14 cellular contexts compared by ENCODE assay signal in genomic region chr17:50063516-50064252, GRCh38. TPM values are rescaled to one million over a fixed set of nuclear protein-coding genes. Genes with fewer than 3 reads are reported as not detected.
DNase-seq lines count a peak whose midpoint lies in the region; ATAC-seq and TF ChIP-seq lines count a peak whose summit lies in the region.
"Had no signal": no experiment of that assay in that cellular context is flagged by ENCODE, and none has a peak within 500 bp of the region (broad histone marks: within the 10 kb centered on the region; RNA-seq: fewer than 3 reads in every experiment).

No MANE protein-coding gene starts in this region.

- no TSS peak for BruUV-seq in MCF 10A (replicated peaks; lab: Mats Ljungman, UMichigan)

- ATAC-seq in lower lobe of right lung (no peak), GM21786 (IDR thresholded peaks at IDR 0.05; ENCODE audit: unreplicated experiment) (no peak)
- ATAC-seq in activated T-cell treated with anti-CD3 and anti-CD28 coated beads, Interleukin-2, amount 50 U/mL, for 4 hours, result no peak
- ATAC-seq: activated CD4-positive, CD25-positive, alpha-beta regulatory T cell treated with anti-CD3 and anti-CD28 coated beads, Interleukin-2, amount 50 U/mL, for 24 hours had no signal

- H3K9me3 Mint-ChIP-seq in MCF 10A (ENCODE audit: unreplicated experiment), result no peaks in the 10 kb centered on the region
- no peaks in the 10 kb centered on the region for H3K9me3 Mint-ChIP-seq in activated T-cell treated with anti-CD3 and anti-CD28 coated beads, Interleukin-2, amount 50 U/mL, for 4 hours
- H3K9me3 Mint-ChIP-seq: GM23338 had no signal

- H3K27me3 Mint-ChIP-seq in MCF 10A (ENCODE audit: insufficient read depth, unreplicated experiment), result no peaks in the 10 kb centered on the region
- no peaks in the 10 kb centered on the region for H3K27me3 Mint-ChIP-seq in activated T-cell treated with anti-CD3 and anti-CD28 coated beads, Interleukin-2, amount 50 U/mL, for 4 hours (ENCODE audit: low read depth)
- H3K27me3 Mint-ChIP-seq: activated naive CD8-positive, alpha-beta T cell had no signal

- H3K9me3 ChIP-seq in lower lobe of right lung, result no peaks in the 10 kb centered on the region
- no peaks in the 10 kb centered on the region for H3K9me3 ChIP-seq in tibial artery

- peaks cover 66% of the 10 kb centered on the region for H3K4me1 Mint-ChIP-seq in MCF 10A (ENCODE audit: insufficient read depth, unreplicated experiment)
- no peaks in the 10 kb centered on the region for H3K4me1 Mint-ChIP-seq in activated T-cell treated with anti-CD3 and anti-CD28 coated beads, Interleukin-2, amount 50 U/mL, for 4 hours (ENCODE audit: low read depth)

- H3K27me3 ChIP-seq in lower lobe of right lung (ENCODE audit: low read depth) (no peaks in the 10 kb centered on the region), tibial artery (no peaks in the 10 kb centered on the region)

- H3K4me1 ChIP-seq in lower lobe of right lung, result peaks cover 67% of the 10 kb centered on the region
- H3K4me1 ChIP-seq in tibial artery, result peaks cover 0 to 95% (median 80%) of the 10 kb centered on the region in 4 donors

- H3K27ac ChIP-seq in lower lobe of right lung (peak overlapping the region; percentile 96), tibial artery (peak overlapping the region; percentile 97 to 99)
- H3K27ac ChIP-seq: HL-60 had no signal

- H3K4me3 Mint-ChIP-seq in MCF 10A (ENCODE audit: unreplicated experiment), result peak overlapping the region; percentile 63
- no peak overlapping the region for H3K4me3 Mint-ChIP-seq in activated T-cell treated with anti-CD3 and anti-CD28 coated beads, Interleukin-2, amount 50 U/mL, for 4 hours
- H3K4me3 Mint-ChIP-seq: activated naive CD8-positive, alpha-beta T cell; GM23338 had no signal

- POLR2A ChIA-PET in MCF 10A (lab: Yijun Ruan, JAX), result interaction anchor here (0.6 to 9.7 kb wide), 11 partner anchors 9 to 62 kb away, joined by 3 to 192 read pairs (median 7); partner anchors contain the start of genes ITGA3 and PDK2

- no peak overlapping the region for H3K4me3 ChIP-seq in lower lobe of right lung
- H3K4me3 ChIP-seq in tibial artery, result no peak overlapping the region
- H3K4me3 ChIP-seq: GM23338 had no signal

- intact Hi-C loops in MCF 10A (cut with micrococcal nuclease) (loop anchor here (2.0 kb wide), 1 partner anchor 19 kb away; no protein-coding TSS in a partner anchor), lower lobe of right lung (cut with DNase I) (no loop called here), tibial artery (cut with DNase I; ENCODE audit: low total_unique reads) (loop anchor here (5.0 kb wide), 1 partner anchor 36 kb away; no protein-coding TSS in a partner anchor)

- H3K36me3 ChIP-seq in lower lobe of right lung (peaks cover 27% of the 10 kb centered on the region), tibial artery (peaks cover 16 to 17% (median 17%) of the 10 kb centered on the region in 3 donors)

- H3K36me3 Mint-ChIP-seq in MCF 10A (ENCODE audit: insufficient read depth, unreplicated experiment), result peaks cover 51% of the 10 kb centered on the region
- peaks cover 10% of the 10 kb centered on the region for H3K36me3 Mint-ChIP-seq in activated T-cell treated with anti-CD3 and anti-CD28 coated beads, Interleukin-2, amount 50 U/mL, for 4 hours (ENCODE audit: insufficient read depth)

- peak; percentile 81 for DNase-seq in M059J (ENCODE audit: low read depth)
- peak; percentile 73 for DNase-seq in MCF 10A (ENCODE audit: unreplicated experiment)
- no peak for DNase-seq in lower lobe of right lung
- DNase-seq in tibial artery, result no peak
- DNase-seq in activated T-cell treated with anti-CD3 and anti-CD28 coated beads, Interleukin-2, amount 50 U/mL, for 4 hours, result no peak
- no peak for DNase-seq in NCI-H748 (lab: John Stamatoyannopoulos, UW; ENCODE audit: unreplicated experiment)
- DNase-seq: NCI-H187; RPMI8226; stimulated activated CD4-positive, alpha-beta T cell treated with anti-CD3 and anti-CD28 coated beads, Interleukin-4, amount 100 ng/mL, for 24 hours had no signal

- H3K27ac Mint-ChIP-seq in MCF 10A (ENCODE audit: low read depth, unreplicated experiment), result peak overlapping the region; percentile 95
- H3K27ac Mint-ChIP-seq: activated naive CD8-positive, alpha-beta T cell; GM23338 had no signal

- CTCF ChIA-PET in MCF 10A (lab: Yijun Ruan, JAX), result interaction anchor here (0.5 to 10.3 kb wide), 6 partner anchors 9 to 115 kb away, joined by 3 to 79 read pairs (median 7); partner anchors contain the start of gene PDK2

- TF ChIP-seq CTCF in MCF 10A (IDR thresholded peaks at IDR 0.05; ENCODE audit: unreplicated experiment) (no peak), lower lobe of right lung (IDR thresholded peaks at IDR 0.05) (no peak), tibial artery (IDR thresholded peaks at IDR 0.05) (no peak)

RNA-seq across cellular contexts. Expression of gene ITGA3, which starts 7.8 kb away (rescaled TPM):
- 365 and 711 TPM in 2 replicates for total RNA-seq in M059J (2014; rRNA removed; shearing (Covaris generic))
- 588 and 717 TPM in 2 replicates for total RNA-seq in MCF 10A (2022)
- total RNA-seq in lower lobe of right lung, result 162 TPM
- total RNA-seq in activated T-cell treated with anti-CD3 and anti-CD28 coated beads, Interleukin-2, amount 50 U/mL, for 4 hours, result 10 to 100 TPM in 1 of 3 donors, 1 to 10 TPM in 2; 9.2 to 10.2 (median 9.4) TPM

RNA-seq across cellular contexts. Expression of gene PDK2, which starts 31.5 kb away (rescaled TPM):
- total RNA-seq in M059J (2014; rRNA removed; shearing (Covaris generic)), result 27.2 and 38.2 TPM in 2 replicates
- total RNA-seq in MCF 10A (2022) (9.9 and 11.2 TPM in 2 replicates), lower lobe of right lung (35.7 TPM)
- 10 to 100 TPM in 1 of 3 donors, 1 to 10 TPM in 2; 8.8 to 11.7 (median 9.2) TPM for total RNA-seq in activated T-cell treated with anti-CD3 and anti-CD28 coated beads, Interleukin-2, amount 50 U/mL, for 4 hours

Comparison
In these comparisons a context has a peak if more than half of its experiments do, and no peak if none do; other contexts are left out.
1. DNase-seq: peak in M059J (single experiment) and MCF 10A (single experiment); none in lower lobe of right lung (single experiment), tibial artery (0 of 2), activated T-cell treated with anti-CD3 and anti-CD28 coated beads, Interleukin-2, amount 50 U/mL, for 4 hours (single experiment) and NCI-H748 (single experiment).
2. RNA of gene ITGA3, which starts 7.8 kb away (total RNA-seq): 365 to 711 TPM in M059J, 588 to 717 TPM in MCF 10A and 162 TPM in lower lobe of right lung (single experiment); 9.2 to 10.2 TPM in activated T-cell treated with anti-CD3 and anti-CD28 coated beads, Interleukin-2, amount 50 U/mL, for 4 hours; every median in the first group is over 10 times any median in the second.